1 cellular context compared by ENCODE assay signal in genomic region chr15:56879502-56879901, GRCh38.
TF ChIP-seq lines count a peak whose summit lies in the region.

No MANE protein-coding gene starts in this region.

TF ChIP-seq in HCT116, 20 proteins besides CTCF, POLR2A, EP300 and RAD21 (continued from another document):
- TF ChIP-seq ZBTB33 (IDR thresholded peaks at IDR 0.05; ENCODE audit: extremely low read depth, insufficient replicate concordance, low read length) = no peak
- no peak for TF ChIP-seq POLR2AphosphoS5 (IDR thresholded peaks at IDR 0.05; ENCODE audit: low read depth, low read length)
- TF ChIP-seq SRF (IDR thresholded peaks at IDR 0.05; ENCODE audit: low read depth) = no peak
- no peak for TF ChIP-seq TCF7L2 (IDR thresholded peaks at IDR 0.05; ENCODE audit: borderline replicate concordance, extremely low read depth, insufficient read depth, insufficient read length)
- no peak for TF ChIP-seq SIN3A (IDR thresholded peaks at IDR 0.05; ENCODE audit: low read depth)
